ENCODE assay signal across 8 cellular contexts in genomic region chr3:143972155-143972494, GRCh38. TPM values are rescaled to one million over a fixed set of nuclear protein-coding genes. Genes with fewer than 3 reads are reported as not detected.
DNase-seq lines count a peak whose midpoint lies in the region; ATAC-seq and TF ChIP-seq lines count a peak whose summit lies in the region.

No MANE protein-coding gene starts in this region.

- H3K27me3 Mint-ChIP-seq in osteocyte (ENCODE audit: unreplicated experiment), result no peaks in the 10 kb centered on the region

- no peaks in the 10 kb centered on the region for H3K36me3 ChIP-seq in fibroblast of lung (ENCODE audit: control insufficient read depth, insufficient read depth, low read length)

- H3K4me1 ChIP-seq in fibroblast of lung (ENCODE audit: control insufficient read depth, extremely low read depth, insufficient read depth, low read length), result no peaks in the 10 kb centered on the region

- no peaks in the 10 kb centered on the region for H3K9me3 ChIP-seq in fibroblast of lung (ENCODE audit: control insufficient read depth, insufficient read depth, low read depth, low read length)

- no peak for TF ChIP-seq POLR2A in GM18505 (IDR thresholded peaks at IDR 0.05; ENCODE audit: borderline replicate concordance, extremely low read depth, insufficient read depth, insufficient read length)

- H3K4me2 ChIP-seq in fibroblast of lung (ENCODE audit: extremely low read depth, insufficient read depth, low read length), result peak overlapping the region; percentile 66

- H3K9ac ChIP-seq in fibroblast of lung (ENCODE audit: insufficient read depth, low read length), result peak overlapping the region; percentile 94

- H3K27ac Mint-ChIP-seq in osteocyte (ENCODE audit: unreplicated experiment), result peak overlapping the region; percentile 99

- peak overlapping the region; percentile 96 for H3K27ac ChIP-seq in fibroblast of lung (ENCODE audit: insufficient read depth, low read length)

- peak overlapping the region; percentile 84 for H2AFZ ChIP-seq in fibroblast of lung (ENCODE audit: low read length)

- no peaks in the 10 kb centered on the region for H3K9me3 Mint-ChIP-seq in osteocyte (ENCODE audit: unreplicated experiment)

- H3K4me3 ChIP-seq in GM12865 (ENCODE audit: low read depth, low read length) (peak overlapping the region; percentile 97), fibroblast of lung (replicated peaks in 1 of 4; ENCODE audit: control extremely low read depth in 1 of 4, insufficient read depth in 1 of 4, low read depth in 3 of 4, low read length in 4 of 4) (peak overlapping the region; percentile 64 to 92 (median 91))

- H3K36me3 Mint-ChIP-seq in osteocyte (ENCODE audit: unreplicated experiment), result no peaks in the 10 kb centered on the region

- H3K27me3 ChIP-seq in fibroblast of lung (ENCODE audit: control insufficient read depth, insufficient read depth, low read length), result no peaks in the 10 kb centered on the region

- TF ChIP-seq CTCF in GM12865 (IDR thresholded peaks at IDR 0.05; ENCODE audit: insufficient read depth, low read depth, low read length, missing control alignments) (no peak), fibroblast of lung (conservative IDR thresholded peaks at IDR 0.05 in 1 of 2, IDR thresholded peaks at IDR 0.05 in 1 of 2; ENCODE audit: low read depth in 1 of 2, low read length in 2 of 2) (no peak), osteocyte (IDR thresholded peaks at IDR 0.05) (no peak)

- no peaks in the 10 kb centered on the region for H4K20me1 ChIP-seq in fibroblast of lung (ENCODE audit: control insufficient read depth, extremely low read depth, insufficient read depth, low read length)

- peak overlapping the region; percentile 93 for H3K4me3 Mint-ChIP-seq in osteocyte (ENCODE audit: unreplicated experiment)

- peaks cover 49% of the 10 kb centered on the region for H3K79me2 ChIP-seq in fibroblast of lung (ENCODE audit: control insufficient read depth, insufficient read depth, low read length)

- ATAC-seq in SK-N-SH treated with all-trans-retinoic acid at 6 μM for 48 hours, result peak; percentile 35
- ATAC-seq in HG03095 (IDR thresholded peaks at IDR 0.05; ENCODE audit: unreplicated experiment), result no peak
- no peak for ATAC-seq in GM18505 (IDR thresholded peaks at IDR 0.05; ENCODE audit: unreplicated experiment)
- no peak for ATAC-seq in HG03439 (IDR thresholded peaks at IDR 0.05; ENCODE audit: unreplicated experiment)

- no peak for DNase-seq in GM12865 (ENCODE audit: low read depth)
- no peak for DNase-seq in fibroblast of lung (ENCODE audit: low read depth in 2 of 2)
- no peak for DNase-seq in osteocyte (ENCODE audit: extremely low spot score, unreplicated experiment)
- DNase-seq in SKM-1 treated with dmso at 0.1 percent for 144 hours (lab: John Stamatoyannopoulos, UW; ENCODE audit: unreplicated experiment), result no peak

- H3K4me1 Mint-ChIP-seq in osteocyte (ENCODE audit: unreplicated experiment), result peaks cover 26% of the 10 kb centered on the region

TF ChIP-seq in SK-N-SH treated with all-trans-retinoic acid at 6 μM for 48 hours, 23 proteins besides CTCF, POLR2A, EP300 and RAD21:
- TF ChIP-seq CREB5 (CRISPR knock-in tag; IDR thresholded peaks at IDR 0.05; ENCODE audit: low read depth), result no peak
- no peak for TF ChIP-seq ISL1 (CRISPR knock-in tag; IDR thresholded peaks at IDR 0.05)
- no peak for TF ChIP-seq TOX (CRISPR knock-in tag; IDR thresholded peaks at IDR 0.05; ENCODE audit: borderline replicate concordance)
- TF ChIP-seq ZNF565 (CRISPR knock-in tag; conservative IDR thresholded peaks at IDR 0.05; ENCODE audit: low read depth), result no peak
- TF ChIP-seq SNAI2 (CRISPR knock-in tag; IDR thresholded peaks at IDR 0.05), result no peak
- TF ChIP-seq ZFP3 (CRISPR knock-in tag; IDR thresholded peaks at IDR 0.05), result no peak
- no peak for TF ChIP-seq ARNTL (CRISPR knock-in tag; IDR thresholded peaks at IDR 0.05; ENCODE audit: borderline replicate concordance, low read depth)
- no peak for TF ChIP-seq ZNF70 (CRISPR knock-in tag; IDR thresholded peaks at IDR 0.05)
- no peak for TF ChIP-seq ESRRG (CRISPR knock-in tag; IDR thresholded peaks at IDR 0.05)
- no peak for TF ChIP-seq ZNF8 (CRISPR knock-in tag; IDR thresholded peaks at IDR 0.05)

RNA-seq across cellular contexts. Expression of gene DIPK2A, which starts 0.5 kb away (rescaled TPM):
- total RNA-seq in fibroblast of lung (67.5 and 96.1 TPM in 2 replicates), osteocyte (52.1 and 54.8 TPM in 2 replicates)
- 25.9 and 26.4 TPM in 2 replicates for polyA plus RNA-seq in fibroblast of lung
- 13.3 and 15.4 TPM in 2 replicates for polyA plus RNA-seq in fibroblast of lung (2012)
- polyA minus RNA-seq in fibroblast of lung (ENCODE audit: low replicate concordance), result 19.4 and 28.9 TPM in 2 replicates
